ENCODE assay signal across 24 cellular contexts in the genomic region with DNA sequence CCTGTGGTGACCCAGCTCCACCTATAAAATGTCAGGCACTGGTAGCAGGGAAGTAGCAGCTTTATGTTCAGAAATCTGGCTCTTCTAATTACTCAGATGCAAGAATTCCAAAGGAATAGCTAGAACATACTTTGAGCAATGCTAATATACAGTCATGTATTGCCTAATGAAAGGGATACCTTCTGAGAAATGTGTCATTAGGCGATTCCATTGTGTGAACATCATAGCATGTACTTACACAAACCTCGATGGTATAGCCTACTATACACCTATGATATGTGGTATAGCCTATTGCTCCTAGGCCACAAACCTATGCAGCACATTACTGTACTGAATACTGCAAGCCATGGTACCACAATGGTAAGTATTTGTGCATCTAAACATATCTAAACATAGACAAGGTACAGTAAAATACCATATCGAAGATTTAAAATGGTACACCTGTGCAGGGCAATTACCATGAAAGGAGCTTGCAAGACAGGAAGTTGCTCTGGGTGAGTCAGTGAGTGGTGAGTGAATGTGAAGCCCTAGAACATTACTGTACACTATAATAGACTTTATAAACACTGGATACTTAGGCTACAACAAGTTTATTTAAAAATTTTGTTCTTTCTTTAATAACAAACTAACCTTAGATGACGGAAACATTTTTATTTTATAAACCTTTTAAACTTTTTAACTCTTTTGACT. TPM values are rescaled to one million over a fixed set of nuclear protein-coding genes. Genes with fewer than 3 reads are reported as not detected.
DNase-seq lines count a peak whose midpoint lies in the region; TF ChIP-seq lines count a peak whose summit lies in the region.
"Had no signal": no experiment of that assay in that cellular context is flagged by ENCODE, and none has a peak within 500 bp of the region (broad histone marks: within the 10 kb centered on the region; RNA-seq: fewer than 3 reads in every experiment).

No MANE protein-coding gene starts in this region.

- no peaks in the 10 kb centered on the region for H3K79me1 ChIP-seq in mesenchymal stem cell (replicated peaks; ENCODE audit: low read length, poor library complexity, severe bottlenecking)

- H3K36me3 Mint-ChIP-seq in endodermal cell (ENCODE audit: low read depth) = peaks cover 4% of the 10 kb centered on the region

- peaks cover 16% of the 10 kb centered on the region for H3K9me3 Mint-ChIP-seq in endodermal cell

- no peak overlapping the region for H3K4me3 ChIP-seq in endodermal cell (ENCODE audit: low read length)
- no peak overlapping the region for H3K4me3 ChIP-seq in mesenchymal stem cell (ENCODE audit: insufficient read depth in 1 of 2, low read depth in 1 of 2, low read length in 2 of 2)
- H3K4me3 ChIP-seq: gastroesophageal sphincter, left lung, Peyer's patch had no signal

- no peak overlapping the region for H3K4me2 ChIP-seq in mesenchymal stem cell (ENCODE audit: low read length, poor library complexity, severe bottlenecking)
- H3K4me2 ChIP-seq: KMS-11 had no signal

- TF ChIP-seq CTCF in endodermal cell (conservative IDR thresholded peaks at IDR 0.05) = no peak

- no peak overlapping the region for H3K27ac ChIP-seq in endodermal cell (ENCODE audit: low read depth, low read length)
- no peak overlapping the region for H3K27ac ChIP-seq in mesenchymal stem cell (ENCODE audit: low read length, poor library complexity, severe bottlenecking)
- H3K27ac ChIP-seq: gastroesophageal sphincter, KMS-11, left lung, Peyer's patch had no signal

- H4K91ac ChIP-seq in mesenchymal stem cell (ENCODE audit: low read length) = no peak overlapping the region

- no peak overlapping the region for H2AK5ac ChIP-seq in mesenchymal stem cell (ENCODE audit: low read length, severe bottlenecking)

- H3K9ac ChIP-seq in endodermal cell (ENCODE audit: extremely low read depth, low read length, poor library complexity, severe bottlenecking) (no peak overlapping the region), mesenchymal stem cell (ENCODE audit: low read length) (no peak overlapping the region)
- H3K9ac ChIP-seq: KMS-11 had no signal

- H3K9me3 ChIP-seq in endodermal cell (ENCODE audit: control insufficient read depth, low read length) = peaks cover 11% of the 10 kb centered on the region
- H3K9me3 ChIP-seq in mesenchymal stem cell (ENCODE audit: control insufficient read depth, low read length) = no peaks in the 10 kb centered on the region
- H3K9me3 ChIP-seq: gastroesophageal sphincter, Peyer's patch had no signal

- H3K4me1 Mint-ChIP-seq in endodermal cell = no peaks in the 10 kb centered on the region
- H3K4me1 Mint-ChIP-seq: neural crest cell had no signal

- no peak overlapping the region for H3K4me3 Mint-ChIP-seq in endodermal cell
- H3K4me3 Mint-ChIP-seq: effector memory CD8-positive, alpha-beta T cell; neural crest cell; stimulated activated naive CD8-positive, alpha-beta T cell treated with anti-CD3 and anti-CD28 coated beads, Interleukin-15, Interleukin-2, amounts not matched to agents 100 ng/mL and 50 ng/mL, for 24 hours had no signal

- no peaks in the 10 kb centered on the region for H3K27me3 Mint-ChIP-seq in endodermal cell (ENCODE audit: insufficient read depth)

- H3K23ac ChIP-seq in mesenchymal stem cell (ENCODE audit: low read length in 2 of 2) = no peak overlapping the region

- no peak overlapping the region for H3K4ac ChIP-seq in mesenchymal stem cell (ENCODE audit: low read depth in 1 of 2, low read length in 2 of 2)

- H3K36me3 ChIP-seq in endodermal cell (ENCODE audit: control insufficient read depth, insufficient read depth, low read length) (no peaks in the 10 kb centered on the region), mesenchymal stem cell (ENCODE audit: control insufficient read depth in 1 of 2, insufficient read depth in 2 of 2, low read depth in 1 of 2, low read length in 2 of 2) (no peaks in the 10 kb centered on the region)
- H3K36me3 ChIP-seq: gastroesophageal sphincter, left lung, Peyer's patch had no signal

- peak overlapping the region; percentile 9 for H3K27ac Mint-ChIP-seq in endodermal cell
- H3K27ac Mint-ChIP-seq: effector memory CD8-positive, alpha-beta T cell; stimulated activated naive CD8-positive, alpha-beta T cell treated with anti-CD3 and anti-CD28 coated beads, Interleukin-15, Interleukin-2, amounts not matched to agents 100 ng/mL and 50 ng/mL, for 24 hours had no signal

- no peak overlapping the region for H3K18ac ChIP-seq in mesenchymal stem cell (ENCODE audit: low read depth in 1 of 2, low read length in 2 of 2)

- H2AFZ ChIP-seq in mesenchymal stem cell (ENCODE audit: low read depth, low read length) = no peak overlapping the region

- H3K14ac ChIP-seq in mesenchymal stem cell (ENCODE audit: low read length in 2 of 2) = no peak overlapping the region

- H2BK5ac ChIP-seq in mesenchymal stem cell (ENCODE audit: low read depth, low read length, poor library complexity, severe bottlenecking) = no peak overlapping the region

- WGBS in endodermal cell (ENCODE audit: insufficient coverage in 1 of 2, insufficient read length in 1 of 2), 2 experiments = 83 to 95% methylated on average over 2 to 4 of the region's 4 CpGs
- WGBS in mesenchymal stem cell = 95% methylated on average over 2 of the region's 4 CpGs

- H4K8ac ChIP-seq in mesenchymal stem cell (ENCODE audit: low read length) = no peak overlapping the region

- no peak overlapping the region for H2BK15ac ChIP-seq in mesenchymal stem cell (ENCODE audit: low read depth, poor library complexity, severe bottlenecking)

- H2BK12ac ChIP-seq in mesenchymal stem cell (ENCODE audit: low read length in 2 of 2) = no peak overlapping the region

- H2BK120ac ChIP-seq in mesenchymal stem cell (ENCODE audit: low read depth, low read length) = no peak overlapping the region

- DNase-seq in ELR (ENCODE audit: low read depth) (peak; percentile 62), endodermal cell (no peak), mesenchymal stem cell (peak; percentile 36)
- peak; percentile 4 for DNase-seq in NK-92 treated with Interleukin-12 subunit alpha and Interleukin-12 subunit beta, amount 100 ng/mL, for 24 hours (lab: John Stamatoyannopoulos, UW)
- DNase-seq in stimulated activated CD4-positive, alpha-beta T cell treated with anti-CD3 and anti-CD28 coated beads, Interleukin-4, amount 100 ng/mL, for 24 hours = no peak
- no peak for DNase-seq in stimulated activated CD8-positive, alpha-beta memory T cell treated with anti-CD3 and anti-CD28 coated beads, Interleukin-4, amount 100 ng/mL, for 48 hours
- no peak for DNase-seq in stimulated activated CD4-positive, alpha-beta T cell treated with anti-CD3 and anti-CD28 coated beads, Interleukin-12 subunit alpha, Interleukin-12 subunit beta, amount 100 ng/mL, for 4 hours
- DNase-seq in activated naive CD4-positive, alpha-beta T cell treated with Interleukin-2 at 50 U/mL for 16 hours = no peak
- DNase-seq: activated CD4-positive, alpha-beta T cell treated with anti-CD3 and anti-CD28 coated beads for 4 hours; activated effector memory CD4-positive, alpha-beta T cell treated with Interleukin-2 at 50 U/mL for 16 hours; amygdala; cerebellar nuclear complex; effector memory CD8-positive, alpha-beta T cell; H7; left lung; NCI-H1105; NCI-H69; Peyer's patch; retina; stimulated activated CD4-positive, alpha-beta T cell treated with anti-CD3 and anti-CD28 coated beads, Interleukin-15, amount 100 ng/mL, for 24 hours had no signal

- H3K27me3 ChIP-seq in endodermal cell (ENCODE audit: control insufficient read depth, insufficient read depth, low read length, poor library complexity, severe bottlenecking) (no peaks in the 10 kb centered on the region), mesenchymal stem cell (ENCODE audit: control insufficient read depth in 1 of 2, insufficient read depth in 1 of 2, low read length in 2 of 2) (no peaks in the 10 kb centered on the region)
- H3K27me3 ChIP-seq: gastroesophageal sphincter, left lung, Peyer's patch had no signal

- no peaks in the 10 kb centered on the region for H3K4me1 ChIP-seq in endodermal cell (ENCODE audit: control insufficient read depth, insufficient read depth, low read length)
- H3K4me1 ChIP-seq in mesenchymal stem cell (ENCODE audit: control insufficient read depth, insufficient read depth, low read depth, low read length) = no peaks in the 10 kb centered on the region
- H3K4me1 ChIP-seq: gastroesophageal sphincter, left lung, Peyer's patch had no signal

RNA-seq across cellular contexts. Expression of gene ETAA1, which starts 50.3 kb away (rescaled TPM):
- 10 to 100 TPM; 18.9 to 21.3 TPM for total RNA-seq in endodermal cell
- polyA plus RNA-seq in endodermal cell (2013, experiment 1 of 2) = 21.2 TPM
- polyA plus RNA-seq in endodermal cell (2013, experiment 2 of 2) = 22.5 TPM
- polyA plus RNA-seq in mesenchymal stem cell (2013, experiment 1 of 2) = 9.2 TPM
- 9.5 TPM for polyA plus RNA-seq in mesenchymal stem cell (2013, experiment 2 of 2)

Comparison
In these comparisons a context has a peak if more than half of its experiments do, and no peak if none do; other contexts are left out.
1. DNase-seq: peak in ELR (single experiment), NK-92 treated with Interleukin-12 subunit alpha and Interleukin-12 subunit beta, amount 100 ng/mL, for 24 hours (single experiment) and mesenchymal stem cell (single experiment); none in endodermal cell (single experiment), stimulated activated CD4-positive, alpha-beta T cell treated with anti-CD3 and anti-CD28 coated beads, Interleukin-4, amount 100 ng/mL, for 24 hours (single experiment), stimulated activated CD8-positive, alpha-beta memory T cell treated with anti-CD3 and anti-CD28 coated beads, Interleukin-4, amount 100 ng/mL, for 48 hours (single experiment), stimulated activated CD4-positive, alpha-beta T cell treated with anti-CD3 and anti-CD28 coated beads, Interleukin-12 subunit alpha, Interleukin-12 subunit beta, amount 100 ng/mL, for 4 hours (single experiment) and activated naive CD4-positive, alpha-beta T cell treated with Interleukin-2 at 50 U/mL for 16 hours (single experiment).